9 cellular contexts compared by ENCODE assay signal in genomic region chr5:172453206-172453985, GRCh38. TPM values are rescaled to one million over a fixed set of nuclear protein-coding genes. Genes with fewer than 3 reads are reported as not detected.
A peak's percentile ranks its signal among the peaks of the same experiment; 100 is the strongest.
DNase-seq lines count a peak whose midpoint lies in the region; ATAC-seq and TF ChIP-seq lines count a peak whose summit lies in the region.
"Had no signal": no experiment of that assay in that cellular context is flagged by ENCODE, and none has a peak within 500 bp of the region (broad histone marks: within the 10 kb centered on the region; RNA-seq: fewer than 3 reads in every experiment).

No MANE protein-coding gene starts in this region.

- H3K36me3 ChIP-seq in OCI-LY3 (replicated peaks; ENCODE audit: low read depth, low read length) (no peaks in the 10 kb centered on the region), lower lobe of right lung (no peaks in the 10 kb centered on the region), tibial nerve (no peaks in the 10 kb centered on the region)

- H3K79me2 ChIP-seq in OCI-LY3 (ENCODE audit: low read length): no peaks in the 10 kb centered on the region

- H3K27ac ChIP-seq in OCI-LY3 (ENCODE audit: low read length): no peak overlapping the region
- peak overlapping the region; percentile 76 for H3K27ac ChIP-seq in lower lobe of right lung
- peak overlapping the region; percentile 81 to 97 (median 88) for H3K27ac ChIP-seq in tibial nerve
- H3K27ac ChIP-seq: 22Rv1 had no signal

- no peak overlapping the region for H3K9ac ChIP-seq in OCI-LY3 (ENCODE audit: low read length)

- TF ChIP-seq POLR2A in tibial nerve (IDR thresholded peaks at IDR 0.05): peak in 1 of 2 donors; percentile 22

- intact Hi-C loops in lower lobe of right lung (cut with DNase I): no loop called here

- no peak for TF ChIP-seq CTCF in OCI-LY3 (IDR thresholded peaks at IDR 0.05; ENCODE audit: low read depth, low read length)
- peak; percentile 45 for TF ChIP-seq CTCF in lower lobe of right lung (IDR thresholded peaks at IDR 0.05)
- peak; percentile 35 to 74 (median 65) for TF ChIP-seq CTCF in tibial nerve (IDR thresholded peaks at IDR 0.05)

- H3K4me3 ChIP-seq in OCI-LY3 (ENCODE audit: low read length) (peak overlapping the region; percentile 77), lower lobe of right lung (peak overlapping the region; percentile 73), tibial nerve (peak overlapping the region; percentile 48 to 85 (median 70))

- H3K9me3 ChIP-seq in OCI-LY3 (ENCODE audit: insufficient read depth, low read length): no peaks in the 10 kb centered on the region
- H3K9me3 ChIP-seq in lower lobe of right lung: no peaks in the 10 kb centered on the region
- no peaks in the 10 kb centered on the region for H3K9me3 ChIP-seq in tibial nerve

- no peaks in the 10 kb centered on the region for H4K20me1 ChIP-seq in OCI-LY3 (ENCODE audit: insufficient read depth, low read length)

- TF ChIP-seq EP300 in tibial nerve (IDR thresholded peaks at IDR 0.05): peak in 1 of 2 donors; percentile 63

- 3 to 9% methylated on average over 24 of the region's 24 CpGs for WGBS in tibial nerve, 2 donors

- DNase-seq in DMS53 (lab: John Stamatoyannopoulos, UW): peak; percentile 48
- DNase-seq in DMS53 treated with DMSO at 0.1 percent for 48 hours (lab: John Stamatoyannopoulos, UW; ENCODE audit: unreplicated experiment): no peak
- DNase-seq in dermis blood vessel endothelial cell: peak; percentile 80
- no peak for DNase-seq in lower lobe of right lung
- no peak for DNase-seq in tibial nerve (ENCODE audit: low spot score in 2 of 2)
- no peak for DNase-seq in D341Med (ENCODE audit: low spot score)
- no peak for DNase-seq in HT-29 (ENCODE audit: low spot score)

- 0 out of 2 replicates have a peak, but pooled peaks cover 7% of the 10 kb centered on the region for H3K4me1 ChIP-seq in OCI-LY3 (ENCODE audit: low read length)
- peaks cover 50% of the 10 kb centered on the region for H3K4me1 ChIP-seq in lower lobe of right lung
- peaks cover 0 to 64% (median 42%) of the 10 kb centered on the region in 4 donors for H3K4me1 ChIP-seq in tibial nerve

- H3K27me3 ChIP-seq in OCI-LY3 (ENCODE audit: low read depth, low read length): peaks cover 44% of the 10 kb centered on the region
- H3K27me3 ChIP-seq in lower lobe of right lung (ENCODE audit: low read depth): no peaks in the 10 kb centered on the region
- no peaks in the 10 kb centered on the region for H3K27me3 ChIP-seq in tibial nerve

- no peak overlapping the region for H2AFZ ChIP-seq in OCI-LY3 (ENCODE audit: low read depth, low read length)

- H3K4me2 ChIP-seq in OCI-LY3 (ENCODE audit: low read length): peak overlapping the region; percentile 71

- ATAC-seq in lower lobe of right lung: peak; percentile 20 to 47

RNA-seq across cellular contexts. Expression of gene SH3PXD2B, which starts 0.9 kb away (rescaled TPM):
- total RNA-seq in dermis blood vessel endothelial cell (15.0 and 29.4 TPM in 2 replicates), lower lobe of right lung (49.8 TPM), tibial nerve (10 to 100 TPM; 27.8 to 52.6 (median 44.4) TPM)
- 1.3 and 1.9 TPM in 2 replicates for total RNA-seq in HT-29 (2014; rRNA removed; shearing (Covaris generic))

Comparison
In these comparisons a context has a peak if more than half of its experiments do, and no peak if none do; other contexts are left out.
1. DNase-seq: peak in DMS53 (single experiment) and dermis blood vessel endothelial cell (single experiment); none in DMS53 treated with DMSO at 0.1 percent for 48 hours (single experiment), lower lobe of right lung (single experiment), tibial nerve (0 of 2), D341Med (single experiment) and HT-29 (single experiment).
2. Peak in every context shown above with its lines, with median percentiles within 50 percentile points of each other: H3K4me3 ChIP-seq.